In the genomic region with DNA sequence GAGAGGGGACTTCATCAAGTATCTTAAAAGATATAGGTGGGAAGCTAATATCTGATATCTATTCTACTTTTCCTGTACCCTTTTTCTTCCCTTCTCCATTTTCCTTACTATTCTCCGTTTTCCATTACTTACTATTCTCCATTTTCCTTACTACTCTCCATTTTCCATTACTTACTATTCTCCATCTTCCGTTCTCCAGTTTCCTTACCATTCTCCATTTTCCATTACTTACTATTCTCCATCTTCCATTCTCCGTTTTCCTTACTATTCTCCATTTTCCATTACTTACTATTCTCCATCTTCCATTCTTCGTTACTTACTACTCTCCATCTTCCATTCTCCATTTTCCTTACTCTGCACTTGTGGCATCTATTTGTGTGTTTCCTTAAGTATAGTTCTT, we compare ENCODE assay signal across 1 cellular context.
TF ChIP-seq lines count a peak whose summit lies in the region.

No MANE protein-coding gene starts in this region.

TF ChIP-seq in K562, 482 proteins besides CTCF, POLR2A, EP300 and RAD21:
- TF ChIP-seq THAP7 (CRISPR knock-in tag; IDR thresholded peaks at IDR 0.05): no peak
- TF ChIP-seq HNRNPK (IDR thresholded peaks at IDR 0.05; ENCODE audit: low read depth, low read length, poor library complexity, severe bottlenecking): peak; percentile 18
- 0 out of 2 replicates have a peak, but pooled peaks have one; percentile 53 for TF ChIP-seq HBP1 (CRISPR knock-in tag; IDR thresholded peaks at IDR 0.05)
- TF ChIP-seq SUPT5H (IDR thresholded peaks at IDR 0.05): peak; percentile 82
